ENCODE assay signal across 17 cellular contexts in genomic region chr17:31416503-31416923, GRCh38. TPM values are rescaled to one million over a fixed set of nuclear protein-coding genes. Genes with fewer than 3 reads are reported as not detected.
DNase-seq lines count a peak whose midpoint lies in the region; ATAC-seq and TF ChIP-seq lines count a peak whose summit lies in the region.
"Had no signal": no experiment of that assay in that cellular context is flagged by ENCODE, and none has a peak within 500 bp of the region (broad histone marks: within the 10 kb centered on the region; RNA-seq: fewer than 3 reads in every experiment).

No MANE protein-coding gene starts in this region.

- peaks cover 19% of the 10 kb centered on the region for H3K27me3 Mint-ChIP-seq in GM23338 (ENCODE audit: insufficient read depth, low read depth, poor library complexity)
- H3K27me3 Mint-ChIP-seq: stimulated activated naive CD8-positive, alpha-beta T cell treated with anti-CD3 and anti-CD28 coated beads, Interleukin-15, Interleukin-2, amounts not matched to agents 100 ng/mL and 50 ng/mL, for 24 hours had no signal

- ATAC-seq in GM23338: peak; percentile 16
- ATAC-seq in left ventricle myocardium superior: peak; percentile 69
- no peak for ATAC-seq in activated CD4-positive, CD25-positive, alpha-beta regulatory T cell treated with anti-CD3 and anti-CD28 coated beads, Interleukin-2, amount 50 U/mL, for 24 hours
- ATAC-seq in HG02610 (IDR thresholded peaks at IDR 0.05; ENCODE audit: unreplicated experiment): no peak
- ATAC-seq: esophagus mucosa had no signal

- no peaks in the 10 kb centered on the region for H3K9me3 ChIP-seq in WERI-Rb-1 (ENCODE audit: severe bottlenecking)

- DNase-seq in GM23338 (ENCODE audit: low spot score): no peak
- peak; percentile 58 for DNase-seq in left ventricle myocardium superior
- peak; percentile 96 for DNase-seq in putamen (ENCODE audit: low spot score)
- no peak for DNase-seq in mesenteric fat pad (ENCODE audit: low spot score)
- no peak for DNase-seq in WERI-Rb-1
- DNase-seq: activated naive CD4-positive, alpha-beta T cell; cerebellar nuclear complex; GF-D8; NCI-H1417 treated with DMSO at 0.1 percent for 48 hours; NCI-H774; SIG-M5 had no signal

- no peak overlapping the region for H3K4me3 Mint-ChIP-seq in GM23338
- H3K4me3 Mint-ChIP-seq: stimulated activated naive CD8-positive, alpha-beta T cell treated with anti-CD3 and anti-CD28 coated beads, Interleukin-15, Interleukin-2, amounts not matched to agents 100 ng/mL and 50 ng/mL, for 24 hours had no signal

- H3K4me3 ChIP-seq in GM23338: no peak overlapping the region
- no peak overlapping the region for H3K4me3 ChIP-seq in WERI-Rb-1 (ENCODE audit: low read depth, low read length)

- H3K36me3 ChIP-seq in GM23338 (ENCODE audit: insufficient read depth) (no peaks in the 10 kb centered on the region), WERI-Rb-1 (no peaks in the 10 kb centered on the region)

- H3K27me3 ChIP-seq in GM23338 (ENCODE audit: insufficient read depth): no peaks in the 10 kb centered on the region
- H3K27me3 ChIP-seq in WERI-Rb-1 (ENCODE audit: insufficient read depth, low read depth, severe bottlenecking): no peaks in the 10 kb centered on the region

- no peak for TF ChIP-seq CTCF in GM23338 (conservative IDR thresholded peaks at IDR 0.05; ENCODE audit: low read depth in 2 of 2)
- no peak for TF ChIP-seq CTCF in WERI-Rb-1 (IDR thresholded peaks at IDR 0.05; ENCODE audit: low read depth, low read length)

- no peak overlapping the region for H2AFZ ChIP-seq in GM23338

- no peaks in the 10 kb centered on the region for H3F3A ChIP-seq in GM23338 (replicated peaks; ENCODE audit: low read depth)

- no peak overlapping the region for H3K27ac Mint-ChIP-seq in GM23338
- H3K27ac Mint-ChIP-seq: stimulated activated naive CD8-positive, alpha-beta T cell treated with anti-CD3 and anti-CD28 coated beads, Interleukin-15, Interleukin-2, amounts not matched to agents 100 ng/mL and 50 ng/mL, for 24 hours had no signal

- no peaks in the 10 kb centered on the region for H3K9me2 ChIP-seq in GM23338 (ENCODE audit: insufficient read depth)

- no peaks in the 10 kb centered on the region for H3K79me2 ChIP-seq in GM23338 (replicated peaks; ENCODE audit: insufficient read depth)

- peaks cover 33% of the 10 kb centered on the region for H3K4me1 Mint-ChIP-seq in GM23338

- H3K27ac ChIP-seq in GM23338 (ENCODE audit: low read depth) (no peak overlapping the region), angular gyrus (ENCODE audit: low read depth, low read length) (peak overlapping the region; percentile 99), WERI-Rb-1 (no peak overlapping the region)
- H3K27ac ChIP-seq: C4-2B had no signal

- no peaks in the 10 kb centered on the region for H4K20me1 ChIP-seq in GM23338 (replicated peaks; ENCODE audit: insufficient read depth)

- H3K4me2 ChIP-seq in GM23338: no peak overlapping the region

- intact Hi-C loops in left ventricle myocardium superior (cut with micrococcal nuclease): no loop called here

- peaks cover 9% of the 10 kb centered on the region; the same call in 1 of the 2 replicates for H3K4me1 ChIP-seq in GM23338 (ENCODE audit: insufficient read depth)

- H3K9me3 Mint-ChIP-seq in GM23338: no peaks in the 10 kb centered on the region
- H3K9me3 Mint-ChIP-seq: stimulated activated naive CD8-positive, alpha-beta T cell treated with anti-CD3 and anti-CD28 coated beads, Interleukin-15, Interleukin-2, amounts not matched to agents 100 ng/mL and 50 ng/mL, for 24 hours had no signal

- H3K36me3 Mint-ChIP-seq in GM23338 (ENCODE audit: low read depth): no peaks in the 10 kb centered on the region

TF ChIP-seq in GM23338, 12 proteins besides CTCF, POLR2A, EP300 and RAD21:
- TF ChIP-seq POLR2AphosphoS5 (IDR thresholded peaks at IDR 0.05; ENCODE audit: low read depth) (no peak), EZH2phosphoT487 (IDR thresholded peaks at IDR 0.05; ENCODE audit: unreplicated experiment) (no peak), EZH2 (IDR thresholded peaks at IDR 0.05; ENCODE audit: low read depth, unreplicated experiment) (no peak)

RNA-seq across cellular contexts. Expression of gene RAB11FIP4, which starts 25.0 kb away (rescaled TPM):
- 65.1 and 65.6 TPM in 2 replicates for total RNA-seq in GM23338 (2014; rRNA removed; shearing (Covaris generic))
- 26.0 and 26.7 TPM in 2 replicates for polyA plus RNA-seq in GM23338 (2016; fragmentation: Nextera tagmentation; extraction: Ambion mirVana)
- total RNA-seq in left ventricle myocardium superior (15.8 TPM), mesenteric fat pad (1.8 TPM)

Comparison
In these comparisons a context has a peak if more than half of its experiments do, and no peak if none do; other contexts are left out.
1. ATAC-seq: peak in GM23338 (single experiment) and left ventricle myocardium superior (single experiment); none in activated CD4-positive, CD25-positive, alpha-beta regulatory T cell treated with anti-CD3 and anti-CD28 coated beads, Interleukin-2, amount 50 U/mL, for 24 hours (0 of 2) and HG02610 (single experiment).
2. DNase-seq: peak in left ventricle myocardium superior (single experiment) and putamen (single experiment); none in GM23338 (single experiment), mesenteric fat pad (single experiment) and WERI-Rb-1 (single experiment).